In genomic region chr1:224651188-224651587, GRCh38 we compare ENCODE assay signal across 18 cellular contexts. TPM values are rescaled to one million over a fixed set of nuclear protein-coding genes. Genes with fewer than 3 reads are reported as not detected.
DNase-seq lines count a peak whose midpoint lies in the region; ATAC-seq, FAIRE-seq and TF ChIP-seq lines count a peak whose summit lies in the region.
"Had no signal": no experiment of that assay in that cellular context is flagged by ENCODE, and none has a peak within 500 bp of the region (broad histone marks: within the 10 kb centered on the region; RNA-seq: fewer than 3 reads in every experiment).

No MANE protein-coding gene starts in this region.

- ATAC-seq in HepG2 (no peak), right lobe of liver (no peak), K562 (no peak)
- ATAC-seq: A549 had no signal

- BruUV-seq in HepG2 (replicated peaks; lab: Mats Ljungman, UMichigan) (no TSS peak), K562 (replicated peaks; lab: Mats Ljungman, UMichigan) (no TSS peak)

- peaks cover 38% of the 10 kb centered on the region for H3K79me1 ChIP-seq in mesenchymal stem cell (replicated peaks; ENCODE audit: low read length, poor library complexity, severe bottlenecking)

- H3K9ac ChIP-seq in HepG2 (ENCODE audit: insufficient read depth, low read depth, low read length) (no peak overlapping the region), K562 (ENCODE audit: insufficient read depth in 1 of 2, low read depth in 2 of 2, low read length in 2 of 2) (no peak overlapping the region), mesenchymal stem cell (ENCODE audit: low read length) (peak overlapping the region; percentile 11)
- H3K9ac ChIP-seq: KMS-11 had no signal

- no peak overlapping the region for H2BK12ac ChIP-seq in mesenchymal stem cell (ENCODE audit: low read length in 2 of 2)

- TF ChIP-seq CTCF in HepG2 (CRISPR knock-in tag; IDR thresholded peaks at IDR 0.05), result no peak
- TF ChIP-seq CTCF in right lobe of liver (IDR thresholded peaks at IDR 0.05), result no peak
- TF ChIP-seq CTCF in K562 (IDR thresholded peaks at IDR 0.05 in 2 of 3, conservative IDR thresholded peaks at IDR 0.05 in 1 of 3; ENCODE audit: insufficient read depth in 2 of 3, low read depth in 1 of 3, low read length in 3 of 3), result no peak

- no peaks in the 10 kb centered on the region for H3K36me3 Mint-ChIP-seq in CD8-positive, alpha-beta memory T cell
- H3K36me3 Mint-ChIP-seq: CD14-positive monocyte; CD4-positive, alpha-beta memory T cell had no signal

- intact Hi-C loops in HepG2 (cut with micrococcal nuclease; ENCODE audit: unreplicated experiment), result loop anchor here (5.0 kb wide), 1 partner anchor 1194 kb away; no protein-coding TSS in a partner anchor
- intact Hi-C loops in right lobe of liver (cut with DNase I), result no loop called here
- intact Hi-C loops in K562 (cut with micrococcal nuclease), result no loop called here

- H3K9me1 ChIP-seq in K562 (ENCODE audit: control insufficient read depth, insufficient read depth, low read length), result no peaks in the 10 kb centered on the region

- no peaks in the 10 kb centered on the region for H3K36me3 ChIP-seq in HepG2 (replicated peaks in 1 of 2; ENCODE audit: control insufficient read depth in 1 of 2, insufficient read depth in 2 of 2, low read length in 2 of 2)
- no peaks in the 10 kb centered on the region for H3K36me3 ChIP-seq in right lobe of liver
- no peaks in the 10 kb centered on the region for H3K36me3 ChIP-seq in K562 (ENCODE audit: control insufficient read depth, insufficient read depth, low read length)
- H3K36me3 ChIP-seq in mesenchymal stem cell (ENCODE audit: control insufficient read depth in 1 of 2, insufficient read depth in 2 of 2, low read depth in 1 of 2, low read length in 2 of 2), result peaks cover 0 to 56% of the 10 kb centered on the region in 2 experiments
- H3K36me3 ChIP-seq in CD8-positive, alpha-beta memory T cell (ENCODE audit: insufficient read depth, low read length), result no peaks in the 10 kb centered on the region
- H3K36me3 ChIP-seq: HAP-1 had no signal

- H3K27ac ChIP-seq in HepG2 (ENCODE audit: extremely low read length, insufficient read depth, low read length), result no peak overlapping the region
- H3K27ac ChIP-seq in right lobe of liver, result no peak overlapping the region
- no peak overlapping the region for H3K27ac ChIP-seq in K562 (ENCODE audit: extremely low read depth, low read depth, low read length)
- no peak overlapping the region for H3K27ac ChIP-seq in mesenchymal stem cell (ENCODE audit: low read length, poor library complexity, severe bottlenecking)
- no peak overlapping the region for H3K27ac ChIP-seq in CD8-positive, alpha-beta memory T cell (ENCODE audit: low read depth, low read length)
- H3K27ac ChIP-seq: 22Rv1, A549, KMS-11 had no signal

- H2BK5ac ChIP-seq in mesenchymal stem cell (ENCODE audit: low read depth, low read length, poor library complexity, severe bottlenecking), result no peak overlapping the region

- no peak overlapping the region for H3K14ac ChIP-seq in mesenchymal stem cell (ENCODE audit: low read length in 2 of 2)

- CTCF ChIA-PET in HepG2 (lab: Yijun Ruan, JAX; ENCODE audit: low intra/inter-chr PET ratio, low total read pairs) (no interaction called here), K562 (lab: Yijun Ruan, JAX; ENCODE audit: low intra/inter-chr PET ratio) (no interaction called here)
- CTCF ChIA-PET in CD8-positive, alpha-beta memory T cell (lab: Charles Lee), result no interaction called here

- no peak overlapping the region for H2BK120ac ChIP-seq in mesenchymal stem cell (ENCODE audit: low read depth, low read length)

- H3K23ac ChIP-seq in mesenchymal stem cell (ENCODE audit: low read length in 2 of 2), result no peak overlapping the region

- no peak overlapping the region for H3K4me3 ChIP-seq in HepG2 (replicated peaks in 1 of 3; ENCODE audit: insufficient read depth in 1 of 3, low read depth in 2 of 3, low read length in 3 of 3)
- no peak overlapping the region for H3K4me3 ChIP-seq in right lobe of liver
- H3K4me3 ChIP-seq in K562, result no peak overlapping the region
- no peak overlapping the region for H3K4me3 ChIP-seq in mesenchymal stem cell (ENCODE audit: insufficient read depth in 1 of 2, low read depth in 1 of 2, low read length in 2 of 2)
- no peak overlapping the region for H3K4me3 ChIP-seq in CD8-positive, alpha-beta memory T cell (ENCODE audit: low read length)
- H3K4me3 ChIP-seq: A549, HAP-1 had no signal

- no peak overlapping the region for H4K8ac ChIP-seq in mesenchymal stem cell (ENCODE audit: low read length)

- no peaks in the 10 kb centered on the region for H3K4me1 ChIP-seq in HepG2 (ENCODE audit: insufficient read depth, low read length)
- no peaks in the 10 kb centered on the region for H3K4me1 ChIP-seq in right lobe of liver
- H3K4me1 ChIP-seq in K562 (replicated peaks in 1 of 2; ENCODE audit: control insufficient read depth in 2 of 2, insufficient read depth in 2 of 2, low read length in 2 of 2), result no peaks in the 10 kb centered on the region
- H3K4me1 ChIP-seq in mesenchymal stem cell (ENCODE audit: control insufficient read depth, insufficient read depth, low read depth, low read length), result peaks cover 14% of the 10 kb centered on the region
- H3K4me1 ChIP-seq in CD8-positive, alpha-beta memory T cell (ENCODE audit: insufficient read depth, low read length), result no peaks in the 10 kb centered on the region
- H3K4me1 ChIP-seq: HAP-1 had no signal

- no peak overlapping the region for H3K4ac ChIP-seq in mesenchymal stem cell (ENCODE audit: low read depth in 1 of 2, low read length in 2 of 2)

- no peaks in the 10 kb centered on the region for H3K4me1 Mint-ChIP-seq in CD8-positive, alpha-beta memory T cell
- H3K4me1 Mint-ChIP-seq: CD14-positive monocyte; CD4-positive, alpha-beta memory T cell had no signal

- 49% methylated on average over 7 of the region's 7 CpGs for WGBS in HepG2 (ENCODE audit: low lambda C conversion rate)
- WGBS in right lobe of liver (ENCODE audit: insufficient coverage, low coverage, low lambda C conversion rate, missing lambda C conversion rate), result 94% methylated on average over 5 of the region's 7 CpGs
- 0% methylated on average over 7 of the region's 7 CpGs for WGBS in K562 (ENCODE audit: insufficient coverage, low coverage, missing lambda C conversion rate)
- WGBS in mesenchymal stem cell, result 98% methylated on average over 7 of the region's 7 CpGs

- FAIRE-seq in HepG2 (lab: Jason Lieb, UNC) (no peak), K562 (lab: Jason Lieb, UNC) (no peak), GM12892 (lab: Jason Lieb, UNC) (no peak)
- FAIRE-seq: GM19239 had no signal

- no peak overlapping the region for H3K4me3 Mint-ChIP-seq in CD8-positive, alpha-beta memory T cell
- H3K4me3 Mint-ChIP-seq: CD14-positive monocyte; CD4-positive, alpha-beta memory T cell had no signal

- no peaks in the 10 kb centered on the region for H3K79me2 ChIP-seq in HepG2 (ENCODE audit: insufficient read depth, low read length)
- no peaks in the 10 kb centered on the region for H3K79me2 ChIP-seq in K562 (ENCODE audit: control insufficient read depth, insufficient read depth, low read length)

- H4K20me1 ChIP-seq in HepG2 (ENCODE audit: insufficient read depth, low read length) (no peaks in the 10 kb centered on the region), K562 (replicated peaks; ENCODE audit: control insufficient read depth, insufficient read depth, low read length) (no peaks in the 10 kb centered on the region)

- TF ChIP-seq EP300 in HepG2 (IDR thresholded peaks at IDR 0.05; ENCODE audit: low read depth in 2 of 2, low read length in 2 of 2) (no peak), HepG2 (CRISPR knock-in tag; IDR thresholded peaks at IDR 0.05; ENCODE audit: borderline replicate concordance) (no peak), K562 (IDR thresholded peaks at IDR 0.05; ENCODE audit: low read length) (no peak)

- H2AFZ ChIP-seq in HepG2 (ENCODE audit: low read length), result no peak overlapping the region
- H2AFZ ChIP-seq in K562 (ENCODE audit: low read depth, low read length), result no peak overlapping the region
- no peak overlapping the region for H2AFZ ChIP-seq in mesenchymal stem cell (ENCODE audit: low read depth, low read length)

- no peaks in the 10 kb centered on the region for H3K9me3 ChIP-seq in HepG2 (ENCODE audit: low read length)
- no peaks in the 10 kb centered on the region for H3K9me3 ChIP-seq in right lobe of liver
- no peaks in the 10 kb centered on the region for H3K9me3 ChIP-seq in K562 (replicated peaks; ENCODE audit: control insufficient read depth, insufficient read depth, low read depth, low read length)
- H3K9me3 ChIP-seq in mesenchymal stem cell (ENCODE audit: control insufficient read depth, low read length), result no peaks in the 10 kb centered on the region
- no peaks in the 10 kb centered on the region for H3K9me3 ChIP-seq in CD8-positive, alpha-beta memory T cell (ENCODE audit: low read length)
- H3K9me3 ChIP-seq: A549, HAP-1 had no signal

- no peaks in the 10 kb centered on the region for H3K9me3 Mint-ChIP-seq in CD8-positive, alpha-beta memory T cell
- H3K9me3 Mint-ChIP-seq: CD4-positive, alpha-beta memory T cell had no signal

- no peak overlapping the region for H2BK15ac ChIP-seq in mesenchymal stem cell (ENCODE audit: low read depth, poor library complexity, severe bottlenecking)

- peaks cover 0 to 6% of the 10 kb centered on the region in 2 experiments; a peak in 1 of 5 replicates for H3K27me3 ChIP-seq in HepG2 (ENCODE audit: control insufficient read depth in 1 of 2, insufficient read depth in 2 of 2, low read length in 2 of 2)
- no peaks in the 10 kb centered on the region for H3K27me3 ChIP-seq in right lobe of liver
- peaks cover 23 to 47% of the 10 kb centered on the region in 2 experiments for H3K27me3 ChIP-seq in K562 (ENCODE audit: control insufficient read depth in 2 of 2, insufficient read depth in 2 of 2, low read length in 2 of 2)
- H3K27me3 ChIP-seq in mesenchymal stem cell (ENCODE audit: control insufficient read depth in 1 of 2, insufficient read depth in 1 of 2, low read length in 2 of 2), result no peaks in the 10 kb centered on the region
- H3K27me3 ChIP-seq in CD8-positive, alpha-beta memory T cell (ENCODE audit: insufficient read depth, low read length, poor library complexity, severe bottlenecking), result no peaks in the 10 kb centered on the region

- POLR2A ChIA-PET in HepG2 (lab: Yijun Ruan, JAX) (no interaction called here), K562 (lab: Yijun Ruan, JAX) (no interaction called here)
- POLR2A ChIA-PET in CD8-positive, alpha-beta memory T cell (lab: Charles Lee), result no interaction called here

- no peak overlapping the region for H3K27ac Mint-ChIP-seq in CD8-positive, alpha-beta memory T cell
- H3K27ac Mint-ChIP-seq: CD14-positive monocyte; CD4-positive, alpha-beta memory T cell had no signal

- H3K4me2 ChIP-seq in HepG2 (ENCODE audit: low read depth, low read length) (no peak overlapping the region), K562 (ENCODE audit: insufficient read depth, low read length) (no peak overlapping the region), mesenchymal stem cell (ENCODE audit: low read length, poor library complexity, severe bottlenecking) (no peak overlapping the region)
- H3K4me2 ChIP-seq: A549, KMS-11 had no signal

- peaks cover 21 to 28% of the 10 kb centered on the region in 2 donors for H3K27me3 Mint-ChIP-seq in CD8-positive, alpha-beta memory T cell

- no peak overlapping the region for H2AK5ac ChIP-seq in mesenchymal stem cell (ENCODE audit: low read length, severe bottlenecking)

- TF ChIP-seq POLR2A in HepG2 (IDR thresholded peaks at IDR 0.05; ENCODE audit: insufficient read depth in 1 of 2, low read depth in 2 of 2, low read length in 2 of 2) (no peak), right lobe of liver (IDR thresholded peaks at IDR 0.05) (no peak), K562 (conservative IDR thresholded peaks at IDR 0.05) (no peak), GM12892 (IDR thresholded peaks at IDR 0.05; ENCODE audit: low read depth, low read length) (no peak)

- TF ChIP-seq RAD21 in HepG2 (CRISPR knock-in tag; IDR thresholded peaks at IDR 0.05) (no peak), K562 (CRISPR knock-in tag; conservative IDR thresholded peaks at IDR 0.05 in 1 of 2, IDR thresholded peaks at IDR 0.05 in 1 of 2) (no peak)

- in situ Hi-C loops in HepG2 (cut with HindIII; ENCODE audit: extremely low pct_ligation_motif_present, low pct_unique_long_range_greater_than_20kb) (no loop called here), K562 (cut with MboI) (no loop called here)

- H3K18ac ChIP-seq in mesenchymal stem cell (ENCODE audit: low read depth in 1 of 2, low read length in 2 of 2), result no peak overlapping the region

- no peak overlapping the region for H4K91ac ChIP-seq in mesenchymal stem cell (ENCODE audit: low read length)

- DNase-seq in HepG2 (ENCODE audit: low spot score) (no peak), right lobe of liver (no peak), K562 (ENCODE audit: extremely low read depth in 1 of 4, low spot score in 3 of 4) (no peak), mesenchymal stem cell (no peak), GM12892 (ENCODE audit: insufficient read length) (no peak), hippocampal formation (lab: John Stamatoyannopoulos, UW) (no peak)
- DNase-seq in CD8-positive, alpha-beta memory T cell, result no peak
- DNase-seq: AML-193; Calu3; CD4-positive, alpha-beta memory T cell; DMS79 treated with DMSO at 0.1 percent for 48 hours; GF-D8 had no signal

RNA-seq across cellular contexts. Expression of gene CNIH3, which starts 35.1 kb away (rescaled TPM):
- total RNA-seq in HepG2 (2016; rRNA removed; fragmentation: Illumina TruSeq; extraction: Trizol) (0.55 and 1.1 TPM in 2 replicates), right lobe of liver (1 to 10 TPM in 1 of 6 experiments, under 1 TPM in 5; 0.12 to 1.6 (median 0.55) TPM), K562 (2014; rRNA removed) (0.14 and 1.3 TPM in 2 replicates), K562 (2014; rRNA removed; fragmentation: Illumina TruSeq; extraction: Trizol) (0.95 and 1.1 TPM in 2 replicates), K562 (2015; rRNA removed; fragmentation: Illumina TruSeq; extraction: Trizol) (0.43 and 0.94 TPM in 2 replicates), K562 (2021) (0.83 and 1.8 TPM in 2 replicates)
- total RNA-seq in HepG2 (2016; cell fraction: cytosol; rRNA removed; fragmentation: Illumina TruSeq; extraction: Trizol; ENCODE audit: low read depth), result 2.8 and 4.6 TPM in 2 replicates
- 0.98 and 1.0 TPM in 2 replicates for total RNA-seq in HepG2 (2016; cell fraction: insoluble cytoplasmic fraction; rRNA removed; fragmentation: Illumina TruSeq; extraction: Trizol)
- 1.9 and 3.1 TPM in 2 replicates for total RNA-seq in HepG2 (2016; cell fraction: membrane; rRNA removed; fragmentation: Illumina TruSeq; extraction: Trizol)
- total RNA-seq in HepG2 (2016; cell fraction: nucleus; rRNA removed; fragmentation: Illumina TruSeq; extraction: Trizol), result 0.56 and 1.2 TPM in 2 replicates
- polyA plus RNA-seq in HepG2 (2011; rRNA removed) (0.36 and 0.99 TPM in 2 replicates), K562 (2011; rRNA removed) (0.14 and 1.1 TPM in 2 replicates), K562 (2014; fragmentation: Illumina TruSeq; extraction: Trizol) (0.39 and 0.83 TPM in 2 replicates), K562 (2014; fragmentation: Nextera tagmentation; extraction: Ambion mirVana) (under 1 TPM; 0.79 to 0.98 TPM), K562 (2014; rRNA removed) (0.22 and 0.70 TPM in 2 replicates)
- 0.27 and 0.42 TPM in 2 replicates for polyA plus RNA-seq in HepG2 (2011; cell fraction: cytosol; rRNA removed)
- polyA plus RNA-seq in HepG2 (2011; cell fraction: nucleus; rRNA removed), result 0.74 and 0.87 TPM in 2 replicates
- polyA plus RNA-seq in HepG2 (2012), result 0.61 and 0.94 TPM in 2 replicates
- polyA plus RNA-seq in HepG2 (2016; cell fraction: cytosol; fragmentation: Illumina TruSeq; extraction: Trizol; ENCODE audit: low read depth), result 4.1 and 4.3 TPM in 2 replicates
- polyA plus RNA-seq in HepG2 (2016; cell fraction: insoluble cytoplasmic fraction; fragmentation: Illumina TruSeq; extraction: Trizol; ENCODE audit: low read depth), result 0.69 and 0.95 TPM in 2 replicates
- 2.4 and 2.5 TPM in 2 replicates for polyA plus RNA-seq in HepG2 (2016; cell fraction: membrane; fragmentation: Illumina TruSeq; extraction: Trizol; ENCODE audit: low read depth)
- 0.85 TPM in 1 of 2 replicates, not detected in the other for polyA plus RNA-seq in HepG2 (2016; cell fraction: nucleus; fragmentation: Illumina TruSeq; extraction: Trizol; ENCODE audit: insufficient read depth, low read depth)
- 0.37 and 0.48 TPM in 2 replicates for polyA minus RNA-seq in HepG2 (2011; rRNA and poly(A)+ RNA removed; ENCODE audit: low replicate concordance)
- 0.99 TPM in 1 of 2 replicates, not detected in the other for polyA minus RNA-seq in HepG2 (2011; cell fraction: cytosol; rRNA and poly(A)+ RNA removed)
- polyA minus RNA-seq in HepG2 (2011; cell fraction: nucleus; rRNA and poly(A)+ RNA removed), result 1.7 and 2.6 TPM in 2 replicates
- 0.93 and 1.5 TPM in 2 replicates for total RNA-seq in K562 (2011; cell fraction: chromatin; rRNA removed; ENCODE audit: low replicate concordance)
- 0.67 and 0.79 TPM in 2 replicates for total RNA-seq in K562 (2011; cell fraction: nucleolus; rRNA removed)
- 0.88 and 2.1 TPM in 2 replicates for total RNA-seq in K562 (2011; cell fraction: nucleoplasm; rRNA removed)
- 0.24 and 0.53 TPM in 2 replicates for polyA plus RNA-seq in K562 (2011; cell fraction: cytosol; rRNA removed)
- 0.55 and 1.3 TPM in 2 replicates for polyA plus RNA-seq in K562 (2011; cell fraction: nucleus; rRNA removed)
- polyA plus RNA-seq in K562 (2012), result 1.1 and 4.9 TPM in 2 replicates
- polyA minus RNA-seq in K562 (2011; rRNA and poly(A)+ RNA removed), result 0.36 and 0.56 TPM in 2 replicates
- 1.5 TPM in 1 of 2 replicates, not detected in the other for polyA minus RNA-seq in K562 (2011; cell fraction: cytosol; rRNA and poly(A)+ RNA removed)
- 1.5 and 2.7 TPM in 2 replicates for polyA minus RNA-seq in K562 (2011; cell fraction: nucleus; rRNA and poly(A)+ RNA removed)
- 5.4 TPM for polyA plus RNA-seq in mesenchymal stem cell (2013, experiment 1 of 2)
- polyA plus RNA-seq in mesenchymal stem cell (2013, experiment 2 of 2), result 6.0 TPM
- 4.7 TPM for polyA plus RNA-seq in GM12892 (2012; ENCODE audit: missing spikeins)
- total RNA-seq in CD8-positive, alpha-beta memory T cell, result 1 to 10 TPM; 1.1 to 1.6 TPM
- 1.5 TPM for polyA plus RNA-seq in CD8-positive, alpha-beta memory T cell

Comparison
In these comparisons a context has a peak if more than half of its experiments do, and no peak if none do; other contexts are left out.
1. Of the 241 proteins assayed by ChIP-seq in both HepG2 and K562: peak only in HepG2: none; only in K562: ATF7, CEBPG and HNRNPLL; in both: none; in neither: 237; mixed calls (peak in some experiments, not most) for 1.